In genomic region chr2:83665894-83666293, GRCh38 we compare ENCODE assay signal across 15 cellular contexts.
A peak's percentile ranks its signal among the peaks of the same experiment; 100 is the strongest.
DNase-seq lines count a peak whose midpoint lies in the region; ATAC-seq, FAIRE-seq and TF ChIP-seq lines count a peak whose summit lies in the region.
"Had no signal": no experiment of that assay in that cellular context is flagged by ENCODE, and none has a peak within 500 bp of the region (broad histone marks: within the 10 kb centered on the region; RNA-seq: fewer than 3 reads in every experiment).

No MANE protein-coding gene starts in this region.

- H3K27me3 ChIP-seq in K562 (ENCODE audit: control insufficient read depth in 2 of 2, insufficient read depth in 2 of 2, low read length in 2 of 2) (no peaks in the 10 kb centered on the region), left lung (no peaks in the 10 kb centered on the region), WERI-Rb-1 (ENCODE audit: insufficient read depth, low read depth, severe bottlenecking) (no peaks in the 10 kb centered on the region)

- no TSS peak for BruUV-seq in K562 (replicated peaks; lab: Mats Ljungman, UMichigan)

- in situ Hi-C loops in K562 (cut with MboI) = no loop called here

- H3K9me1 ChIP-seq in K562 (ENCODE audit: control insufficient read depth, insufficient read depth, low read length) = no peaks in the 10 kb centered on the region

- no peaks in the 10 kb centered on the region for H3K9me3 ChIP-seq in K562 (replicated peaks; ENCODE audit: control insufficient read depth, insufficient read depth, low read depth, low read length)
- H3K9me3 ChIP-seq in left lung = no peaks in the 10 kb centered on the region
- H3K9me3 ChIP-seq in WERI-Rb-1 (ENCODE audit: severe bottlenecking) = no peaks in the 10 kb centered on the region

- ATAC-seq in K562 (no peak), left lung (peak; percentile 22), HG03139 (IDR thresholded peaks at IDR 0.05; ENCODE audit: unreplicated experiment) (no peak), esophagus mucosa (no peak)
- no peak for ATAC-seq in stimulated activated naive CD8-positive, alpha-beta T cell treated with anti-CD3 and anti-CD28 coated beads, Interleukin-15, Interleukin-2, amounts not matched to agents 100 U/mL and 50 U/mL, for 24 hours
- ATAC-seq: natural killer cell treated with Interleukin-12 subunit alpha and Interleukin-12 subunit beta and Interleukin-15 and Interleukin-18, amount 100 ng/mL, for 72 hours had no signal

- H3K79me2 ChIP-seq in K562 (ENCODE audit: control insufficient read depth, insufficient read depth, low read length) = no peaks in the 10 kb centered on the region

- H2AFZ ChIP-seq in K562 (ENCODE audit: low read depth, low read length) = no peak overlapping the region

- intact Hi-C loops in K562 (cut with micrococcal nuclease) (no loop called here), left lung (cut with DNase I) (no loop called here)

- DNase-seq in GM04503 (ENCODE audit: low read depth) = peak; percentile 6
- DNase-seq in NCI-H146 (lab: John Stamatoyannopoulos, UW) = peak; percentile 0
- DNase-seq in K562 (ENCODE audit: extremely low read depth in 1 of 4, low spot score in 3 of 4) = no peak
- no peak for DNase-seq in left lung
- DNase-seq in stimulated activated naive CD8-positive, alpha-beta T cell treated with anti-CD3 and anti-CD28 coated beads, Interleukin-15, Interleukin-2, amounts not matched to agents 100 U/mL and 50 U/mL, for 24 hours = no peak
- DNase-seq in WERI-Rb-1 = no peak
- DNase-seq: activated effector memory CD4-positive, alpha-beta T cell treated with anti-CD3 and anti-CD28 coated beads, Interleukin-2, amount 50 U/mL, for 16 hours; HFFc6; stimulated activated CD4-positive, alpha-beta T cell treated with anti-CD3 and anti-CD28 coated beads, Interleukin-15, amount 100 ng/mL, for 24 hours had no signal

- TF ChIP-seq RAD21 in K562 (CRISPR knock-in tag; conservative IDR thresholded peaks at IDR 0.05 in 1 of 2, IDR thresholded peaks at IDR 0.05 in 1 of 2) = no peak

- TF ChIP-seq CTCF in K562 (IDR thresholded peaks at IDR 0.05 in 2 of 3, conservative IDR thresholded peaks at IDR 0.05 in 1 of 3; ENCODE audit: insufficient read depth in 2 of 3, low read depth in 1 of 3, low read length in 3 of 3) = no peak
- TF ChIP-seq CTCF in left lung (IDR thresholded peaks at IDR 0.05) = no peak
- TF ChIP-seq CTCF in WERI-Rb-1 (IDR thresholded peaks at IDR 0.05; ENCODE audit: low read depth, low read length) = no peak

- CTCF ChIA-PET in K562 (lab: Yijun Ruan, JAX; ENCODE audit: low intra/inter-chr PET ratio) = no interaction called here

- no peak for TF ChIP-seq EP300 in K562 (IDR thresholded peaks at IDR 0.05; ENCODE audit: low read length)

- H3K4me1 ChIP-seq in K562 (replicated peaks in 1 of 2; ENCODE audit: control insufficient read depth in 2 of 2, insufficient read depth in 2 of 2, low read length in 2 of 2) (no peaks in the 10 kb centered on the region), left lung (no peaks in the 10 kb centered on the region)

- no peak overlapping the region for H3K9ac ChIP-seq in K562 (ENCODE audit: insufficient read depth in 1 of 2, low read depth in 2 of 2, low read length in 2 of 2)

- no peak overlapping the region for H3K4me2 ChIP-seq in K562 (ENCODE audit: insufficient read depth, low read length)

- H3K36me3 ChIP-seq in K562 (ENCODE audit: control insufficient read depth, insufficient read depth, low read length) (no peaks in the 10 kb centered on the region), left lung (no peaks in the 10 kb centered on the region), WERI-Rb-1 (no peaks in the 10 kb centered on the region)

- H3K27ac ChIP-seq in K562 (ENCODE audit: extremely low read depth, low read depth, low read length) (no peak overlapping the region), left lung (no peak overlapping the region), WERI-Rb-1 (no peak overlapping the region)
- H3K27ac ChIP-seq: HL-60 had no signal

- no peak overlapping the region for H3K4me3 ChIP-seq in K562
- no peak overlapping the region for H3K4me3 ChIP-seq in left lung
- H3K4me3 ChIP-seq in WERI-Rb-1 (ENCODE audit: low read depth, low read length) = no peak overlapping the region
- H3K4me3 ChIP-seq: lung had no signal

- POLR2A ChIA-PET in K562 (lab: Yijun Ruan, JAX) = no interaction called here

- WGBS in K562 (ENCODE audit: insufficient coverage, low coverage, missing lambda C conversion rate) = 15% methylated on average over 2 of the region's 2 CpGs

- H4K20me1 ChIP-seq in K562 (replicated peaks; ENCODE audit: control insufficient read depth, insufficient read depth, low read length) = no peaks in the 10 kb centered on the region

- TF ChIP-seq POLR2A in K562 (conservative IDR thresholded peaks at IDR 0.05) = no peak

- no peak for FAIRE-seq in K562 (lab: Jason Lieb, UNC)
- FAIRE-seq: astrocyte had no signal

TF ChIP-seq in K562, 482 proteins besides CTCF, POLR2A, EP300 and RAD21:
- peak; percentile 19; the same call in 1 of the 2 replicates for TF ChIP-seq PKNOX1 (IDR thresholded peaks at IDR 0.05)
- TF ChIP-seq ZBTB7A (IDR thresholded peaks at IDR 0.05; ENCODE audit: borderline replicate concordance, control insufficient read depth, low read depth, low read length) = no peak
- TF ChIP-seq CREM (IDR thresholded peaks at IDR 0.05; ENCODE audit: low read depth) = no peak
- TF ChIP-seq FOXA3 (CRISPR knock-in tag; conservative IDR thresholded peaks at IDR 0.05 in 1 of 2, IDR thresholded peaks at IDR 0.05 in 1 of 2) = 0 out of 4 replicates have a peak, but pooled peaks of 1 of the 2 experiments have one; percentile 26
- peak; percentile 69 for TF ChIP-seq MEIS2 (IDR thresholded peaks at IDR 0.05; ENCODE audit: partially characterized antibody)
- peak; percentile 38; the same call in 1 of the 2 replicates for TF ChIP-seq MAFK (IDR thresholded peaks at IDR 0.05; ENCODE audit: low read length)
- TF ChIP-seq ZNF316 (IDR thresholded peaks at IDR 0.05) = peak; percentile 73
- TF ChIP-seq NFE2 (IDR thresholded peaks at IDR 0.05; ENCODE audit: low read depth) = peak; percentile 54; the same call in 1 of the 2 replicates
- TF ChIP-seq C11orf30 (IDR thresholded peaks at IDR 0.05; ENCODE audit: low read depth) = peak; percentile 54; the same call in 1 of the 2 replicates

Comparison
In these comparisons a context has a peak if more than half of its experiments do, and no peak if none do; other contexts are left out.
1. DNase-seq: peak in GM04503 (single experiment) and NCI-H146 (single experiment); none in K562 (0 of 4), left lung (0 of 2), stimulated activated naive CD8-positive, alpha-beta T cell treated with anti-CD3 and anti-CD28 coated beads, Interleukin-15, Interleukin-2, amounts not matched to agents 100 U/mL and 50 U/mL, for 24 hours (single experiment) and WERI-Rb-1 (single experiment).